ENCODE assay signal across 13 cellular contexts in the genomic region with DNA sequence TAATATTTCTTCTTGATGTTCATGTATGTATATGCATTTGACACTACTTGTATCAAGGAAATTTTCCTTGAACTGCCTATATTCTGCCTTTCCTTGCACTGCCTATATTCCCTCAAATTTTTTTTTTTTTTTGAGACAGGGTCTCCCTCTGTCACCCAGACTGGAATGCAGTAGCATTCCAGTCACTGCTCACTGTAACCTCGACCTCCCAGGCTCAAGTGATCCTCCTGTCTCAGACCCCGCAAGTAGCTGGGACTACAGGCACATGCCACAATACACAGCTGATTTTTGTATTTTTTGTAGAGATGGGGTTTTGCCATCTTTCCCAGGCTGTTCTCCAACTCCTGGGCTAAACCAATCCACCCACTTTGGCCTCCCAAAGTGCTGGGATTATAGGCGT. TPM values are rescaled to one million over a fixed set of nuclear protein-coding genes. Genes with fewer than 3 reads are reported as not detected.
DNase-seq lines count a peak whose midpoint lies in the region; ATAC-seq and TF ChIP-seq lines count a peak whose summit lies in the region.
"Had no signal": no experiment of that assay in that cellular context is flagged by ENCODE, and none has a peak within 500 bp of the region (broad histone marks: within the 10 kb centered on the region; RNA-seq: fewer than 3 reads in every experiment).

No MANE protein-coding gene starts in this region.

- H3K27me3 ChIP-seq in H9 (ENCODE audit: insufficient read depth, low read length) = no peaks in the 10 kb centered on the region
- no peaks in the 10 kb centered on the region for H3K27me3 ChIP-seq in endodermal cell (ENCODE audit: control insufficient read depth, insufficient read depth, low read length, poor library complexity, severe bottlenecking)
- H3K27me3 ChIP-seq in neuronal stem cell (ENCODE audit: control insufficient read depth in 3 of 3, insufficient read depth in 3 of 3, low read depth in 1 of 3, low read length in 3 of 3) = no peaks in the 10 kb centered on the region
- no peaks in the 10 kb centered on the region for H3K27me3 ChIP-seq in ascending aorta

- H4K8ac ChIP-seq in H9 (replicated peaks; ENCODE audit: insufficient read length, low read depth, low read length) = no peak overlapping the region
- no peak overlapping the region for H4K8ac ChIP-seq in neuronal stem cell (ENCODE audit: low read depth, low read length)

- TF ChIP-seq CTCF in H9 (conservative IDR thresholded peaks at IDR 0.05) (no peak), RWPE1 (conservative IDR thresholded peaks at IDR 0.05; ENCODE audit: low read depth) (no peak), endodermal cell (conservative IDR thresholded peaks at IDR 0.05) (no peak), ascending aorta (IDR thresholded peaks at IDR 0.05) (no peak)

- no peak overlapping the region for H2BK15ac ChIP-seq in H9 (ENCODE audit: low read depth, low read length)
- no peak overlapping the region for H2BK15ac ChIP-seq in neuronal stem cell (ENCODE audit: low read length)

- H3K23ac ChIP-seq in H9 (ENCODE audit: insufficient read length, low read depth, low read length) = no peak overlapping the region
- H3K23ac ChIP-seq in neuronal stem cell (ENCODE audit: low read depth, low read length, poor library complexity) = no peak overlapping the region

- H3K9me3 Mint-ChIP-seq in H9 = peaks cover 2 to 9% of the 10 kb centered on the region in 2 experiments; a peak in 3 of 5 replicates
- no peaks in the 10 kb centered on the region for H3K9me3 Mint-ChIP-seq in endodermal cell
- H3K9me3 Mint-ChIP-seq: naive thymus-derived CD8-positive, alpha-beta T cell had no signal

- CTCF ChIA-PET in RWPE1 (lab: Yijun Ruan, JAX) = interaction anchor here (2.1 kb wide), 1 partner anchor 81 kb away, joined by 7 read pairs; no protein-coding TSS in a partner anchor

- H2BK12ac ChIP-seq in H9 (ENCODE audit: insufficient read length, low read depth, low read length) (no peak overlapping the region), neuronal stem cell (ENCODE audit: low read length) (no peak overlapping the region)

- H3K79me2 ChIP-seq in H9 (ENCODE audit: insufficient read depth, low read length) = peaks cover 73% of the 10 kb centered on the region; the same call in 1 of the 2 replicates

- ATAC-seq in HG03469 (IDR thresholded peaks at IDR 0.05; ENCODE audit: unreplicated experiment) (no peak), GM21515 (IDR thresholded peaks at IDR 0.05; ENCODE audit: unreplicated experiment) (no peak)
- ATAC-seq: naive thymus-derived CD8-positive, alpha-beta T cell; Right ventricle myocardium inferior had no signal

- H3K4me1 ChIP-seq in H9 (ENCODE audit: insufficient read depth, low read length) = peaks cover 2% of the 10 kb centered on the region; the same call in 1 of the 2 replicates
- peaks cover 7% of the 10 kb centered on the region for H3K4me1 ChIP-seq in endodermal cell (ENCODE audit: control insufficient read depth, insufficient read depth, low read length)
- peaks cover 6 to 17% of the 10 kb centered on the region in 2 donors for H3K4me1 ChIP-seq in neuronal stem cell (ENCODE audit: control insufficient read depth in 2 of 2, insufficient read depth in 1 of 2, low read depth in 1 of 2, low read length in 2 of 2)
- H3K4me1 ChIP-seq in ascending aorta = peaks cover 0 to 16% of the 10 kb centered on the region in 2 donors

- H3K27ac Mint-ChIP-seq in H9 (peak overlapping the region; percentile 67 to 84 (median 83); a peak in 5 of 7 replicates), endodermal cell (peak overlapping the region; percentile 56)

- no peak overlapping the region for H3K14ac ChIP-seq in H9 (ENCODE audit: insufficient read depth, low read length)
- H3K14ac ChIP-seq in neuronal stem cell (ENCODE audit: low read length) = no peak overlapping the region

- H2BK20ac ChIP-seq in H9 (ENCODE audit: low read depth, low read length, poor library complexity, severe bottlenecking) = no peak overlapping the region

- H3K9me3 ChIP-seq in H9 (ENCODE audit: control insufficient read depth, low read depth, low read length) = no peaks in the 10 kb centered on the region
- H3K9me3 ChIP-seq in endodermal cell (ENCODE audit: control insufficient read depth, low read length) = no peaks in the 10 kb centered on the region
- no peaks in the 10 kb centered on the region for H3K9me3 ChIP-seq in neuronal stem cell (replicated peaks in 1 of 2; ENCODE audit: control insufficient read depth in 2 of 2, insufficient read depth in 1 of 2, low read depth in 1 of 2, low read length in 2 of 2)
- no peaks in the 10 kb centered on the region for H3K9me3 ChIP-seq in ascending aorta

- H2BK5ac ChIP-seq in H9 (ENCODE audit: insufficient read length, low read length) = no peak overlapping the region
- H2BK5ac ChIP-seq in neuronal stem cell (ENCODE audit: low read length) = no peak overlapping the region

- intact Hi-C loops in ascending aorta (cut with DNase I) = no loop called here

- POLR2A ChIA-PET in RWPE1 (lab: Yijun Ruan, JAX; ENCODE audit: low non-redundant PET) = interaction anchor here (0.7 kb wide), 1 partner anchor 209 kb away, joined by 8 read pairs; no protein-coding TSS in a partner anchor

- peak overlapping the region; percentile 87 for H3K4me2 ChIP-seq in H9 (ENCODE audit: insufficient read depth, insufficient read length, low read length)
- peak overlapping the region; percentile 59 for H3K4me2 ChIP-seq in neuronal stem cell (ENCODE audit: insufficient read depth, low read length, poor library complexity, severe bottlenecking)

- H3K27ac ChIP-seq in H9 (ENCODE audit: insufficient read length, low read depth, low read length) = no peak overlapping the region
- H3K27ac ChIP-seq in RWPE1 = peak overlapping the region; percentile 65
- no peak overlapping the region for H3K27ac ChIP-seq in endodermal cell (ENCODE audit: low read depth, low read length)
- H3K27ac ChIP-seq in neuronal stem cell (replicated peaks; ENCODE audit: low read length) = no peak overlapping the region
- no peak overlapping the region for H3K27ac ChIP-seq in ascending aorta

- H2AFZ ChIP-seq in H9 (ENCODE audit: low read length) (no peak overlapping the region), neuronal stem cell (ENCODE audit: low read length) (no peak overlapping the region)

- no peak overlapping the region for H3T11ph ChIP-seq in H9 (ENCODE audit: low read length)

- H3K4me1 Mint-ChIP-seq in H9 = peaks cover 54 to 59% of the 10 kb centered on the region in 2 experiments
- peaks cover 36% of the 10 kb centered on the region for H3K4me1 Mint-ChIP-seq in endodermal cell

- H3K4me3 ChIP-seq in endodermal cell (ENCODE audit: low read length) (peak overlapping the region; percentile 89), neuronal stem cell (ENCODE audit: low read length in 2 of 2) (peak overlapping the region; percentile 66), ascending aorta (no peak overlapping the region)

- WGBS in H9 (ENCODE audit: extremely low coverage, insufficient read length, low lambda C conversion rate) = no CpG with 5 or more reads among the region's 3 CpGs
- 31 to 87% methylated on average over 2 to 3 of the region's 3 CpGs for WGBS in endodermal cell (ENCODE audit: insufficient coverage in 1 of 2, insufficient read length in 1 of 2), 2 experiments
- WGBS in neuronal stem cell (ENCODE audit: extremely low coverage in 2 of 2, insufficient read length in 2 of 2, insufficient replicate concordance in 1 of 2), 2 donors = no CpG with 5 or more reads among the region's 3 CpGs

- peaks cover 13% of the 10 kb centered on the region for H3K23me2 ChIP-seq in H9 (ENCODE audit: insufficient read length, low read depth, low read length, poor library complexity, severe bottlenecking)

- H4K91ac ChIP-seq in H9 (ENCODE audit: insufficient read length, low read depth, low read length) (no peak overlapping the region), neuronal stem cell (ENCODE audit: low read depth, low read length, poor library complexity) (no peak overlapping the region)

- H3K18ac ChIP-seq in H9 (ENCODE audit: insufficient read length, low read depth, low read length) = no peak overlapping the region
- H3K18ac ChIP-seq in neuronal stem cell (ENCODE audit: low read length) = no peak overlapping the region

- H3K36me3 ChIP-seq in endodermal cell (ENCODE audit: control insufficient read depth, insufficient read depth, low read length) (peaks cover 49% of the 10 kb centered on the region), neuronal stem cell (replicated peaks in 1 of 2; ENCODE audit: control insufficient read depth in 2 of 2, insufficient read depth in 2 of 2, low read length in 2 of 2) (peaks cover 7 to 83% of the 10 kb centered on the region in 2 donors), ascending aorta (no peaks in the 10 kb centered on the region)

- H3K79me1 ChIP-seq in H9 (ENCODE audit: insufficient read depth, low read depth, low read length, poor library complexity, severe bottlenecking) = no peaks in the 10 kb centered on the region
- H3K79me1 ChIP-seq in neuronal stem cell (ENCODE audit: low read depth, low read length) = no peaks in the 10 kb centered on the region

- H3K56ac ChIP-seq in H9 (ENCODE audit: insufficient read length, low read depth, low read length) = no peak overlapping the region

- H3K4ac ChIP-seq in H9 (ENCODE audit: low read depth, low read length) = no peak overlapping the region
- no peak overlapping the region for H3K4ac ChIP-seq in neuronal stem cell (ENCODE audit: low read length)

- peaks cover 3% of the 10 kb centered on the region for H4K20me1 ChIP-seq in H9 (ENCODE audit: control insufficient read depth, insufficient read depth, insufficient read length)

- no peak overlapping the region for H3K9ac ChIP-seq in H9 (ENCODE audit: extremely low read depth, insufficient read length, low read length)
- H3K9ac ChIP-seq in endodermal cell (ENCODE audit: extremely low read depth, low read length, poor library complexity, severe bottlenecking) = peak overlapping the region; percentile 21
- H3K9ac ChIP-seq in neuronal stem cell (ENCODE audit: low read depth, low read length, poor library complexity) = no peak overlapping the region

- H2BK120ac ChIP-seq in H9 (ENCODE audit: low read depth, low read length, poor library complexity, severe bottlenecking) = no peak overlapping the region
- H2BK120ac ChIP-seq in neuronal stem cell (ENCODE audit: low read depth, low read length) = no peak overlapping the region

- H3K27me3 Mint-ChIP-seq in H9 (ENCODE audit: low read depth) (peaks cover 1% of the 10 kb centered on the region), endodermal cell (ENCODE audit: insufficient read depth) (no peaks in the 10 kb centered on the region)

- DNase-seq in H9 = no peak
- DNase-seq in RWPE1 (ENCODE audit: low spot score) = no peak
- DNase-seq in endodermal cell = no peak
- DNase-seq in neuronal stem cell (ENCODE audit: low spot score) = no peak
- DNase-seq in DMS79 (lab: John Stamatoyannopoulos, UW) = no peak
- DNase-seq in ascending aorta (ENCODE audit: low spot score in 2 of 2) = no peak
- DNase-seq: anterior cingulate cortex; naive thymus-derived CD8-positive, alpha-beta T cell; NCI-H1048; stimulated activated naive CD4-positive, alpha-beta T cell had no signal

- H3K4me3 Mint-ChIP-seq in H9 (peak overlapping the region; percentile 37 to 74; a peak in 4 of 5 replicates), endodermal cell (peak overlapping the region; percentile 32)
- H3K4me3 Mint-ChIP-seq: naive thymus-derived CD8-positive, alpha-beta T cell had no signal

- H3K36me3 Mint-ChIP-seq in H9 (ENCODE audit: insufficient read depth in 1 of 3, low read depth in 3 of 3) (peaks cover 21 to 30% (median 30%) of the 10 kb centered on the region in 3 experiments), endodermal cell (ENCODE audit: low read depth) (peaks cover 19% of the 10 kb centered on the region)

- H4K5ac ChIP-seq in H9 (ENCODE audit: insufficient read length, low read depth, low read length) = no peak overlapping the region

- no peak overlapping the region for H2AK5ac ChIP-seq in H9 (ENCODE audit: insufficient read length, low read length)
- H2AK5ac ChIP-seq in neuronal stem cell (ENCODE audit: low read depth, low read length) = no peak overlapping the region

RNA-seq across cellular contexts. Expression of gene HMGCS1, which starts 4.1 kb away (rescaled TPM):
- total RNA-seq in H9 (2021) = 144 and 147 TPM in 2 replicates
- 100 to 1,000 TPM; 142 to 176 TPM for total RNA-seq in endodermal cell
- polyA plus RNA-seq in endodermal cell (2013, experiment 1 of 2) = 616 TPM
- polyA plus RNA-seq in endodermal cell (2013, experiment 2 of 2) = 649 TPM
- 390 TPM for polyA plus RNA-seq in neuronal stem cell (2013, experiment 1 of 2)
- polyA plus RNA-seq in neuronal stem cell (2013, experiment 2 of 2) = 388 TPM
- 36.5 TPM for total RNA-seq in ascending aorta

Comparison
In these comparisons a context has a peak if more than half of its experiments do, and no peak if none do; other contexts are left out.
1. H3K4me3 ChIP-seq: peak in endodermal cell (single experiment) and neuronal stem cell (2 of 2); none in ascending aorta (0 of 2).